In genomic region chr2:2845796-2846315, GRCh38 we compare ENCODE assay signal across 19 cellular contexts.
"Had no signal": no experiment of that assay in that cellular context is flagged by ENCODE, and none has a peak within 500 bp of the region (broad histone marks: within the 10 kb centered on the region; RNA-seq: fewer than 3 reads in every experiment).

No MANE protein-coding gene starts in this region.

- H3K36me3 Mint-ChIP-seq: activated CD8-positive, alpha-beta memory T cell treated with anti-CD3 and anti-CD28 coated beads, Interleukin-2, amount 10 ng/mL, durations not matched to agents 7 days and 5 days; activated naive CD4-positive, alpha-beta T cell treated with anti-CD3 and anti-CD28 coated beads, Interleukin-2, amount 50 U/mL, for 24 hours; brain; naive thymus-derived CD8-positive, alpha-beta T cell had no signal

- H3K36me3 ChIP-seq: esophagus squamous epithelium, heart left ventricle, thyroid gland, uterus had no signal

- H3K27me3 ChIP-seq: esophagus squamous epithelium, heart left ventricle, thyroid gland, uterus had no signal

- H3K4me1 Mint-ChIP-seq: activated CD8-positive, alpha-beta memory T cell treated with anti-CD3 and anti-CD28 coated beads, Interleukin-2, amount 10 ng/mL, durations not matched to agents 7 days and 5 days; activated naive CD4-positive, alpha-beta T cell treated with anti-CD3 and anti-CD28 coated beads, Interleukin-2, amount 50 U/mL, for 24 hours; central memory CD8-positive, alpha-beta T cell; naive thymus-derived CD8-positive, alpha-beta T cell had no signal

- H3K4me3 Mint-ChIP-seq: activated CD8-positive, alpha-beta memory T cell treated with anti-CD3 and anti-CD28 coated beads, Interleukin-2, amount 10 ng/mL, durations not matched to agents 7 days and 5 days; activated naive CD4-positive, alpha-beta T cell treated with anti-CD3 and anti-CD28 coated beads, Interleukin-2, amount 50 U/mL, for 24 hours; activated T-cell treated with anti-CD3 and anti-CD28 coated beads, Interleukin-2, amount 50 U/mL, for 24 hours; central memory CD8-positive, alpha-beta T cell; naive thymus-derived CD8-positive, alpha-beta T cell; stimulated activated naive CD8-positive, alpha-beta T cell treated with anti-CD3 and anti-CD28 coated beads, Interleukin-15, Interleukin-2, amounts not matched to agents 100 ng/mL and 50 ng/mL, for 24 hours had no signal

- H3K4me3 ChIP-seq: esophagus squamous epithelium, heart left ventricle, lung, mucosa of descending colon, thyroid gland, uterus had no signal

- DNase-seq: activated CD4-positive, alpha-beta T cell treated with anti-CD3 and anti-CD28 coated beads for 1 hour; activated CD4-positive, alpha-beta T cell treated with anti-CD3 and anti-CD28 coated beads, Interleukin-2, amount 50 U/mL, for 48 hours; activated CD8-positive, alpha-beta memory T cell treated with anti-CD3 and anti-CD28 coated beads, Interleukin-2, amount 10 ng/mL, durations not matched to agents 7 days and 5 days; activated effector memory CD4-positive, alpha-beta T cell treated with Interleukin-2 at 50 U/mL for 16 hours; activated T-cell treated with anti-CD3 and anti-CD28 coated beads, Interleukin-2, amount 50 U/mL, for 24 hours; esophagus squamous epithelium; foreskin fibroblast; mucosa of descending colon; stimulated activated CD4-positive, alpha-beta T cell treated with anti-CD3 and anti-CD28 coated beads, Interleukin-12 subunit alpha, Interleukin-12 subunit beta, amount 100 ng/mL, for 4 hours had no signal

- H3K27ac ChIP-seq: thyroid gland, uterus had no signal

- H3K4me1 ChIP-seq: thyroid gland, uterus had no signal

- H3K27me3 Mint-ChIP-seq: activated CD8-positive, alpha-beta memory T cell treated with anti-CD3 and anti-CD28 coated beads, Interleukin-2, amount 10 ng/mL, durations not matched to agents 7 days and 5 days; activated naive CD4-positive, alpha-beta T cell treated with anti-CD3 and anti-CD28 coated beads, Interleukin-2, amount 50 U/mL, for 24 hours; activated T-cell treated with anti-CD3 and anti-CD28 coated beads, Interleukin-2, amount 50 U/mL, for 24 hours; brain; central memory CD8-positive, alpha-beta T cell; stimulated activated naive CD8-positive, alpha-beta T cell treated with anti-CD3 and anti-CD28 coated beads, Interleukin-15, Interleukin-2, amounts not matched to agents 100 ng/mL and 50 ng/mL, for 24 hours had no signal

- H3K9me3 Mint-ChIP-seq: activated naive CD4-positive, alpha-beta T cell treated with anti-CD3 and anti-CD28 coated beads, Interleukin-2, amount 50 U/mL, for 24 hours; activated T-cell treated with anti-CD3 and anti-CD28 coated beads, Interleukin-2, amount 50 U/mL, for 24 hours; central memory CD8-positive, alpha-beta T cell; naive thymus-derived CD8-positive, alpha-beta T cell; stimulated activated naive CD8-positive, alpha-beta T cell treated with anti-CD3 and anti-CD28 coated beads, Interleukin-15, Interleukin-2, amounts not matched to agents 100 ng/mL and 50 ng/mL, for 24 hours had no signal

- ATAC-seq: activated CD8-positive, alpha-beta memory T cell treated with anti-CD3 and anti-CD28 coated beads, Interleukin-2, amount 10 ng/mL, durations not matched to agents 7 days and 5 days; naive thymus-derived CD8-positive, alpha-beta T cell; sciatic nerve had no signal

- H3K9me3 ChIP-seq: esophagus squamous epithelium, heart left ventricle, mucosa of descending colon, thyroid gland, uterus had no signal

- H3K27ac Mint-ChIP-seq: activated CD8-positive, alpha-beta memory T cell treated with anti-CD3 and anti-CD28 coated beads, Interleukin-2, amount 10 ng/mL, durations not matched to agents 7 days and 5 days; activated naive CD4-positive, alpha-beta T cell treated with anti-CD3 and anti-CD28 coated beads, Interleukin-2, amount 50 U/mL, for 24 hours; activated T-cell treated with anti-CD3 and anti-CD28 coated beads, Interleukin-2, amount 50 U/mL, for 24 hours; stimulated activated naive CD8-positive, alpha-beta T cell treated with anti-CD3 and anti-CD28 coated beads, Interleukin-15, Interleukin-2, amounts not matched to agents 100 ng/mL and 50 ng/mL, for 24 hours had no signal
